28 cellular contexts compared by ENCODE assay signal in the genomic region with DNA sequence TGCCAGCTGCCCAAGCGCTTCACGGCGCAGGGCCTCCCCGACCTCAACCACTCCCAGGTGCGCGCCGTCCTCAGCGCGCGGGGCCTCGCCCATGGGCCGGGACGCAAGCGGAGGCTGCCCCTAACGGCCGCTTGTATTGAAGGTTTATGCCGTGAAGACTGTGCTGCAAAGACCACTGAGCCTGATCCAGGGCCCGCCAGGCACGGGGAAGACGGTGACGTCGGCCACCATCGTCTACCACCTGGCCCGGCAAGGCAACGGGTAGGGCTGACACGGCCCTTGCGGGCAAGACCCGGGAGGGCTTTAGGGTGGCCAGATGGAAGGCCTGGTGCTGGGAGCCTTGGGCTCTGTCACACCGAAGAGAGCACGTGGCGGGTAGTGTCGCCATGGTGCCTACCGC. TPM values are rescaled to one million over a fixed set of nuclear protein-coding genes. Genes with fewer than 3 reads are reported as not detected.
"Had no signal": no experiment of that assay in that cellular context is flagged by ENCODE, and none has a peak within 500 bp of the region (broad histone marks: within the 10 kb centered on the region; RNA-seq: fewer than 3 reads in every experiment).

No MANE protein-coding gene starts in this region.

- H3K4me1 ChIP-seq: neural progenitor cell had no signal

- H2AFZ ChIP-seq: neural progenitor cell had no signal

- FAIRE-seq: keratinocyte had no signal

- H3K9me3 ChIP-seq: esophagus squamous epithelium, ovary, psoas muscle, sigmoid colon, thoracic aorta, tibial nerve, upper lobe of left lung, uterus had no signal

- H3K36me3 ChIP-seq: neural progenitor cell, ovary, uterus had no signal

- DNase-seq: dermis blood vessel endothelial cell; effector memory CD4-positive, alpha-beta T cell; erythroblast; esophagus squamous epithelium; foreskin melanocyte; head of caudate nucleus; mammary epithelial cell; mesendoderm; midbrain; naive thymus-derived CD4-positive, alpha-beta T cell; nucleus accumbens; ovary; sigmoid colon; stimulated activated CD4-positive, alpha-beta T cell treated with anti-CD3 and anti-CD28 coated beads, Interleukin-2, amount 100 ng/mL, for 24 hours; stimulated activated CD4-positive, alpha-beta T cell treated with anti-CD3 and anti-CD28 coated beads, Interleukin-4, amount 100 ng/mL, for 24 hours; stimulated activated naive CD8-positive, alpha-beta T cell treated with anti-CD3 and anti-CD28 coated beads, Interleukin-15, Interleukin-2, amounts not matched to agents 100 U/mL and 50 U/mL, for 24 hours; substantia nigra; uterus had no signal

- H3K4me3 ChIP-seq: coronary artery, esophagus squamous epithelium, neural progenitor cell, ovary, psoas muscle, sigmoid colon, thoracic aorta, tibial nerve, upper lobe of left lung, uterus had no signal

- H3K27me3 ChIP-seq: esophagus squamous epithelium, neural progenitor cell, ovary, sigmoid colon, tibial nerve, upper lobe of left lung, uterus had no signal

- H3K9ac ChIP-seq: neural progenitor cell had no signal

- ATAC-seq: naive thymus-derived CD4-positive, alpha-beta T cell; psoas muscle; right cardiac atrium; stimulated activated effector memory CD8-positive, alpha-beta T cell treated with anti-CD3 and anti-CD28 coated beads, Interleukin-12 subunit alpha, Interleukin-12 subunit beta, amount 100 ng/mL, for 72 hours; stimulated activated naive CD8-positive, alpha-beta T cell treated with anti-CD3 and anti-CD28 coated beads, Interleukin-15, Interleukin-2, amounts not matched to agents 100 U/mL and 50 U/mL, for 24 hours had no signal

- H3K4me2 ChIP-seq: neural progenitor cell had no signal

- H3K27ac ChIP-seq: coronary artery, esophagus squamous epithelium, neural progenitor cell, ovary, psoas muscle, sigmoid colon, thoracic aorta, tibial nerve, upper lobe of left lung, uterus had no signal

RNA-seq across cellular contexts. Expression of gene CERS1, which starts 41.0 kb away (rescaled TPM):
- total RNA-seq: naive thymus-derived CD4-positive, alpha-beta T cell had no signal
- polyA plus RNA-seq: liver; naive thymus-derived CD4-positive, alpha-beta T cell had no signal
